ENCODE assay signal across 8 cellular contexts in the genomic region with DNA sequence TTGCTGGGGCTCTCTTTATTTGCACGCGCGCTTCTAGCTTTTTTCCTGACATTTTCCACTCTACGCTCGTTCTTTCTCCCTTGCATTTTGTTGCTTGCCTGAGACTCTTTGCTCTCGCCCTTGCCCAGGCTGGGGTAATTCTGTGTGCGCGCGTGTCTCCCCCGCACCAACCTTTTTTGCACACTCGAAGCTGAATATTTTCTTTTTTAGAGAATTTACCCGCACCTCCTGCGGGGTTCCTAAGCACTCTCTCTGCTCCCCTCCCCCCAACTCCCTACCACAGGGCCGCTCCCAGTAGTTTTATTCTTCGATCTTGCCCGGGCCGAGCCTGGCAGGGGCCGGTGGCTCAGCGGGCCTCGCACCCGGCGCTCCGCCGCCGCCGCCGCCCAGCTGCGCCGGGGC. TPM values are rescaled to one million over a fixed set of nuclear protein-coding genes. Genes with fewer than 3 reads are reported as not detected.
DNase-seq lines count a peak whose midpoint lies in the region; ATAC-seq and FAIRE-seq lines count a peak whose summit lies in the region.

No MANE protein-coding gene starts in this region.

- POLR2A ChIA-PET in activated CD8-positive, alpha-beta T cell treated with anti-CD3 and anti-CD28 coated beads, Interleukin-2, amount 10 ng/mL, durations not matched to agents 7 days and 5 days (lab: Charles Lee), result interaction anchor here (0.9 to 3.7 kb wide), 2 partner anchors 11 to 15 kb away, joined by 4 to 25 read pairs; a partner anchor contains a TSS

- no peaks in the 10 kb centered on the region for H3K36me3 Mint-ChIP-seq in activated CD8-positive, alpha-beta T cell treated with anti-CD3 and anti-CD28 coated beads, Interleukin-2, amount 10 ng/mL, durations not matched to agents 7 days and 5 days (ENCODE audit: low read depth)

- CTCF ChIA-PET in activated CD8-positive, alpha-beta T cell treated with anti-CD3 and anti-CD28 coated beads, Interleukin-2, amount 10 ng/mL, durations not matched to agents 7 days and 5 days (lab: Charles Lee), result interaction anchor here (0.9 to 11.8 kb wide), 5 partner anchors 14 to 584 kb away, joined by 3 to 226 read pairs (median 16); a partner anchor contains a TSS

- FAIRE-seq in HTR-8/SVneo (lab: Jason Lieb, UNC), result no peak

- H3K4me1 Mint-ChIP-seq in activated CD8-positive, alpha-beta T cell treated with anti-CD3 and anti-CD28 coated beads, Interleukin-2, amount 10 ng/mL, durations not matched to agents 7 days and 5 days (ENCODE audit: low read depth), result peaks cover 57% of the 10 kb centered on the region

- no peak overlapping the region for H3K27ac Mint-ChIP-seq in activated CD8-positive, alpha-beta T cell treated with anti-CD3 and anti-CD28 coated beads, Interleukin-2, amount 10 ng/mL, durations not matched to agents 7 days and 5 days

- DNase-seq in NOMO-1 treated with dmso at 0.1 percent for 144 hours (lab: John Stamatoyannopoulos, UW; ENCODE audit: unreplicated experiment) (peak; percentile 32), NOMO-1 treated with DMSO at 0.1 percent for 48 hours (lab: John Stamatoyannopoulos, UW; ENCODE audit: unreplicated experiment) (no peak), HTR-8/SVneo (ENCODE audit: insufficient read length, low spot score) (no peak)
- no peak for DNase-seq in activated CD8-positive, alpha-beta T cell treated with anti-CD3 and anti-CD28 coated beads, Interleukin-2, amount 10 ng/mL, durations not matched to agents 7 days and 5 days

- ATAC-seq in activated CD8-positive, alpha-beta T cell treated with anti-CD3 and anti-CD28 coated beads, Interleukin-2, amount 10 ng/mL, durations not matched to agents 7 days and 5 days, result no peak
- no peak for ATAC-seq in GM21576 (IDR thresholded peaks at IDR 0.05; ENCODE audit: unreplicated experiment)
- ATAC-seq in GM18870 (IDR thresholded peaks at IDR 0.05; ENCODE audit: unreplicated experiment), result no peak

- no peaks in the 10 kb centered on the region for H3K9me3 Mint-ChIP-seq in activated CD8-positive, alpha-beta T cell treated with anti-CD3 and anti-CD28 coated beads, Interleukin-2, amount 10 ng/mL, durations not matched to agents 7 days and 5 days (ENCODE audit: insufficient read depth)

- peak overlapping the region; percentile 80 for H3K4me3 Mint-ChIP-seq in activated CD8-positive, alpha-beta T cell treated with anti-CD3 and anti-CD28 coated beads, Interleukin-2, amount 10 ng/mL, durations not matched to agents 7 days and 5 days

- H3K27me3 ChIP-seq in iPS-20b (ENCODE audit: insufficient read depth, low read length), result peaks cover 37% of the 10 kb centered on the region
- no peaks in the 10 kb centered on the region for H3K27me3 ChIP-seq in stomach smooth muscle (ENCODE audit: control insufficient read depth in 1 of 2, insufficient read depth in 2 of 2, low read length in 2 of 2)

- H3K4me3 ChIP-seq in iPS-20b (ENCODE audit: low read length) (peak overlapping the region; percentile 77), stomach smooth muscle (ENCODE audit: low read length in 2 of 2) (peak overlapping the region; percentile 71 to 86)

- H3K27ac ChIP-seq in iPS-20b (ENCODE audit: low read length) (no peak overlapping the region), stomach smooth muscle (ENCODE audit: low read length) (peak overlapping the region; percentile 64)

- peaks cover 11% of the 10 kb centered on the region for H3K4me1 ChIP-seq in iPS-20b (ENCODE audit: insufficient read depth, low read length)
- peaks cover 40% of the 10 kb centered on the region for H3K4me1 ChIP-seq in stomach smooth muscle (ENCODE audit: control insufficient read depth, insufficient read depth, low read length)

- H3K9me3 ChIP-seq in iPS-20b (ENCODE audit: insufficient read depth, low read depth, low read length) (no peaks in the 10 kb centered on the region), stomach smooth muscle (ENCODE audit: control insufficient read depth in 2 of 2, low read length in 2 of 2) (no peaks in the 10 kb centered on the region)

- H3K9ac ChIP-seq in iPS-20b (ENCODE audit: low read depth, low read length), result peak overlapping the region; percentile 39; the same call in 1 of the 2 replicates
- H3K9ac ChIP-seq in stomach smooth muscle (ENCODE audit: low read length in 2 of 2), result peak overlapping the region; percentile 67 to 71

- H3K36me3 ChIP-seq in iPS-20b (ENCODE audit: insufficient read depth, low read depth, low read length), result no peaks in the 10 kb centered on the region
- no peaks in the 10 kb centered on the region for H3K36me3 ChIP-seq in stomach smooth muscle (ENCODE audit: control insufficient read depth in 2 of 2, insufficient read depth in 2 of 2, low read length in 2 of 2)

- peaks cover 33% of the 10 kb centered on the region for H3K27me3 Mint-ChIP-seq in activated CD8-positive, alpha-beta T cell treated with anti-CD3 and anti-CD28 coated beads, Interleukin-2, amount 10 ng/mL, durations not matched to agents 7 days and 5 days (ENCODE audit: low read depth)

RNA-seq across cellular contexts. Expression of a gene that starts 0.7 kb away (rescaled TPM):
- total RNA-seq in activated CD8-positive, alpha-beta T cell treated with anti-CD3 and anti-CD28 coated beads, Interleukin-2, amount 10 ng/mL, durations not matched to agents 7 days and 5 days, result 1 to 10 TPM; 1.1 to 1.2 TPM

RNA-seq across cellular contexts. Expression of a gene that starts 14.4 kb away (rescaled TPM):
- total RNA-seq in activated CD8-positive, alpha-beta T cell treated with anti-CD3 and anti-CD28 coated beads, Interleukin-2, amount 10 ng/mL, durations not matched to agents 7 days and 5 days, result 10 to 100 TPM; 46.9 to 48.0 TPM

RNA-seq across cellular contexts. Expression of a gene that starts 53.2 kb away (rescaled TPM):
- 1 to 10 TPM; 9.1 to 9.9 TPM for total RNA-seq in activated CD8-positive, alpha-beta T cell treated with anti-CD3 and anti-CD28 coated beads, Interleukin-2, amount 10 ng/mL, durations not matched to agents 7 days and 5 days
